In genomic region chr5:7317751-7318150, GRCh38 we compare ENCODE assay signal across 29 cellular contexts.
"Had no signal": no experiment of that assay in that cellular context is flagged by ENCODE, and none has a peak within 500 bp of the region (broad histone marks: within the 10 kb centered on the region; RNA-seq: fewer than 3 reads in every experiment).

No MANE protein-coding gene starts in this region.

- ATAC-seq: foreskin keratinocyte; heart left ventricle; left colon; right lobe of liver; stimulated activated memory B cell treated with anti-CD40 and anti-IgM and Interleukin-4, amounts not matched to agents 10 μg/mL and 1 μg/mL and 100 μg/mL, for 72 hours; stimulated activated naive CD8-positive, alpha-beta T cell treated with anti-CD3 and anti-CD28 coated beads, Interleukin-15, amount 100 ng/mL, for 72 hours had no signal

- H3K4me3 ChIP-seq: ascending aorta, coronary artery, dorsolateral prefrontal cortex, heart left ventricle, right lobe of liver, skin epidermis, vagina had no signal

- DNase-seq: activated CD4-positive, alpha-beta memory T cell treated with anti-CD3 and anti-CD28 coated beads for 36 hours; activated CD4-positive, alpha-beta T cell treated with anti-CD3 and anti-CD28 coated beads, Interleukin-2, amount 10 ng/mL, durations not matched to agents 24 days and 14 days; activated CD8-positive, alpha-beta memory T cell treated with anti-CD3 and anti-CD28 coated beads, Interleukin-2, amount 50 U/mL, for 4 hours; activated gamma-delta T cell; activated naive CD4-positive, alpha-beta T cell treated with anti-CD3 and anti-CD28 coated beads, Interleukin-2, amount 10 ng/mL, durations not matched to agents 7 days and 5 days; activated naive CD8-positive, alpha-beta T cell treated with anti-CD3 and anti-CD28 coated beads, Interleukin-2, amount 10 ng/mL, durations not matched to agents 7 days and 5 days; activated T-cell treated with anti-CD3 and anti-CD28 coated beads, Interleukin-2, amount 50 U/mL, for 1 hour; brain microvascular endothelial cell; dorsolateral prefrontal cortex; effector memory CD4-positive, alpha-beta T cell; foreskin keratinocyte; heart left ventricle; hypothalamus; immature natural killer cell; kidney; left colon; naive B cell; nephron progenitor cell; right lobe of liver; stimulated activated CD4-positive, alpha-beta T cell treated with anti-CD3 and anti-CD28 coated beads, Interleukin-12 subunit alpha, Interleukin-12 subunit beta, amount 100 ng/mL, for 4 hours; stimulated activated CD4-positive, alpha-beta T cell treated with anti-CD3 and anti-CD28 coated beads, Interleukin-4, amount 100 ng/mL, for 4 hours; stimulated activated CD8-positive, alpha-beta memory T cell treated with anti-CD3 and anti-CD28 coated beads, Interleukin-4, amount 100 ng/mL, for 48 hours; stimulated activated naive CD8-positive, alpha-beta T cell treated with anti-CD3 and anti-CD28 coated beads, Interleukin-15, amount 100 ng/mL, for 72 hours; substantia nigra had no signal
